ENCODE assay signal across 18 cellular contexts in the genomic region with DNA sequence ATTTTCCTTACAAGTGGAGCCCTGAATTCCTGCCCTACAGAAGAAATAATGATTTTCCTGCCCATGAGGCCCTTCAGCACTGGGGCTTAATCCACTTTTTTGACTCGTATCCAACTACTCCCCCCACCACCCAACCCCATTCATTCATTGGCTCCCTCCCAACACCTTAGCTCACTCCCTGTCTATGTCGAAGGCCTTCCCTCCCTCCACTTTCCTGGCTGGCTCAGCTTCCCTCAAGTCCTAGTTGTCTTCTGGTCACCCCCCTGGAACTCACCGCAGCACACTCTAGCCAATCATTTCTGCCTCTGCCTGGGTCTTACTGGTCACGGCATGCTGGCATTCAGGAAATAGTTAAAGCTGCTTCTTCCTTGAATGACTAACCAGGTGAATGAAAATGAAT.
A peak's percentile ranks its signal among the peaks of the same experiment; 100 is the strongest.
DNase-seq lines count a peak whose midpoint lies in the region; ATAC-seq and TF ChIP-seq lines count a peak whose summit lies in the region.
"Had no signal": no experiment of that assay in that cellular context is flagged by ENCODE, and none has a peak within 500 bp of the region (broad histone marks: within the 10 kb centered on the region; RNA-seq: fewer than 3 reads in every experiment).

No MANE protein-coding gene starts in this region.

- CTCF ChIA-PET in activated CD8-positive, alpha-beta T cell treated with anti-CD3 and anti-CD28 coated beads, Interleukin-2, amount 10 ng/mL, durations not matched to agents 7 days and 5 days (lab: Charles Lee) = interaction anchor here (0.7 to 4.9 kb wide), 2 partner anchors 645 to 1048 kb away, joined by 3 to 24 read pairs; no protein-coding TSS in a partner anchor
- CTCF ChIA-PET in activated CD8-positive, alpha-beta T cell treated with anti-CD3 and anti-CD28 coated beads for 36 hours (lab: Charles Lee) = no interaction called here

- no peak overlapping the region; the same call in 1 of the 2 replicates for H3K4me2 ChIP-seq in OCI-LY3 (ENCODE audit: low read length)

- peaks cover 15% of the 10 kb centered on the region for H3K4me1 Mint-ChIP-seq in activated CD8-positive, alpha-beta T cell treated with anti-CD3 and anti-CD28 coated beads, Interleukin-2, amount 10 ng/mL, durations not matched to agents 7 days and 5 days (ENCODE audit: low read depth)
- peaks cover 17% of the 10 kb centered on the region for H3K4me1 Mint-ChIP-seq in activated CD8-positive, alpha-beta T cell treated with anti-CD3 and anti-CD28 coated beads for 36 hours (ENCODE audit: low read depth)
- H3K4me1 Mint-ChIP-seq in stimulated activated effector memory CD8-positive, alpha-beta T cell treated with anti-CD3 and anti-CD28 coated beads, Interleukin-12 subunit alpha, Interleukin-12 subunit beta, amount 100 ng/mL, for 72 hours = peaks cover 26% of the 10 kb centered on the region

- H3K27me3 Mint-ChIP-seq in activated CD8-positive, alpha-beta T cell treated with anti-CD3 and anti-CD28 coated beads, Interleukin-2, amount 10 ng/mL, durations not matched to agents 7 days and 5 days (ENCODE audit: low read depth) = no peaks in the 10 kb centered on the region
- H3K27me3 Mint-ChIP-seq in activated CD8-positive, alpha-beta T cell treated with anti-CD3 and anti-CD28 coated beads for 36 hours = peaks cover 1% of the 10 kb centered on the region

- H2AFZ ChIP-seq in OCI-LY3 (ENCODE audit: low read depth, low read length) = peak overlapping the region; percentile 38; the same call in 1 of the 2 replicates

- no peak for ATAC-seq in activated CD8-positive, alpha-beta T cell treated with anti-CD3 and anti-CD28 coated beads, Interleukin-2, amount 10 ng/mL, durations not matched to agents 7 days and 5 days
- ATAC-seq in activated CD8-positive, alpha-beta T cell treated with anti-CD3 and anti-CD28 coated beads for 36 hours = no peak
- no peak for ATAC-seq in stimulated activated effector memory CD8-positive, alpha-beta T cell treated with anti-CD3 and anti-CD28 coated beads, Interleukin-12 subunit alpha, Interleukin-12 subunit beta, amount 100 ng/mL, for 72 hours
- ATAC-seq in GM19351 (IDR thresholded peaks at IDR 0.05; ENCODE audit: unreplicated experiment) = no peak
- ATAC-seq: naive thymus-derived CD8-positive, alpha-beta T cell had no signal

- no peaks in the 10 kb centered on the region for H3K36me3 ChIP-seq in OCI-LY3 (replicated peaks; ENCODE audit: low read depth, low read length)
- H3K36me3 ChIP-seq: esophagus muscularis mucosa had no signal

- H3K27ac ChIP-seq in OCI-LY3 (ENCODE audit: low read length) (no peak overlapping the region), epithelial cell of prostate (peak overlapping the region; percentile 30)
- H3K27ac ChIP-seq: coronary artery, esophagus muscularis mucosa had no signal

- intact Hi-C loops in activated CD8-positive, alpha-beta T cell treated with anti-CD3 and anti-CD28 coated beads for 36 hours (cut with micrococcal nuclease) = no loop called here

- H3K79me2 ChIP-seq in OCI-LY3 (ENCODE audit: low read length) = no peaks in the 10 kb centered on the region

- H3K36me3 Mint-ChIP-seq in activated CD8-positive, alpha-beta T cell treated with anti-CD3 and anti-CD28 coated beads, Interleukin-2, amount 10 ng/mL, durations not matched to agents 7 days and 5 days (ENCODE audit: low read depth) = no peaks in the 10 kb centered on the region
- no peaks in the 10 kb centered on the region for H3K36me3 Mint-ChIP-seq in activated CD8-positive, alpha-beta T cell treated with anti-CD3 and anti-CD28 coated beads for 36 hours (ENCODE audit: low read depth)
- H3K36me3 Mint-ChIP-seq in stimulated activated effector memory CD8-positive, alpha-beta T cell treated with anti-CD3 and anti-CD28 coated beads, Interleukin-12 subunit alpha, Interleukin-12 subunit beta, amount 100 ng/mL, for 72 hours = no peaks in the 10 kb centered on the region
- H3K36me3 Mint-ChIP-seq: CD8-positive, alpha-beta memory T cell; naive thymus-derived CD8-positive, alpha-beta T cell had no signal

- no peak overlapping the region for H3K4me3 ChIP-seq in OCI-LY3 (ENCODE audit: low read length)
- H3K4me3 ChIP-seq: coronary artery, esophagus muscularis mucosa had no signal

- peaks cover 11% of the 10 kb centered on the region; the same call in 1 of the 2 replicates for H3K27me3 ChIP-seq in OCI-LY3 (ENCODE audit: low read depth, low read length)
- H3K27me3 ChIP-seq: esophagus muscularis mucosa had no signal

- no peak overlapping the region for H3K9ac ChIP-seq in OCI-LY3 (ENCODE audit: low read length)

- H4K20me1 ChIP-seq in OCI-LY3 (ENCODE audit: insufficient read depth, low read length) = no peaks in the 10 kb centered on the region

- no peak overlapping the region for H3K4me3 Mint-ChIP-seq in activated CD8-positive, alpha-beta T cell treated with anti-CD3 and anti-CD28 coated beads, Interleukin-2, amount 10 ng/mL, durations not matched to agents 7 days and 5 days
- H3K4me3 Mint-ChIP-seq in activated CD8-positive, alpha-beta T cell treated with anti-CD3 and anti-CD28 coated beads for 36 hours = no peak overlapping the region
- H3K4me3 Mint-ChIP-seq in stimulated activated effector memory CD8-positive, alpha-beta T cell treated with anti-CD3 and anti-CD28 coated beads, Interleukin-12 subunit alpha, Interleukin-12 subunit beta, amount 100 ng/mL, for 72 hours = no peak overlapping the region
- H3K4me3 Mint-ChIP-seq: activated T-helper 1 cell treated with anti-CD3 and anti-CD28 coated beads, Interleukin-12 subunit alpha, Interleukin-12 subunit beta, Interleukin-2, Interleukin-4 antibody, amounts not matched to agents 30 ng/mL and 10 ng/mL and 1 ng/mL, durations not matched to agents 14 hours and 24 hours and 36 hours; CD8-positive, alpha-beta memory T cell; naive thymus-derived CD8-positive, alpha-beta T cell had no signal

- DNase-seq in activated CD8-positive, alpha-beta T cell treated with anti-CD3 and anti-CD28 coated beads, Interleukin-2, amount 10 ng/mL, durations not matched to agents 7 days and 5 days = no peak
- no peak for DNase-seq in activated CD8-positive, alpha-beta T cell treated with anti-CD3 and anti-CD28 coated beads for 36 hours
- DNase-seq in epithelial cell of prostate (ENCODE audit: low read depth, low spot score) = peak; percentile 55
- no peak for DNase-seq in stimulated activated effector memory CD8-positive, alpha-beta T cell treated with anti-CD3 and anti-CD28 coated beads, Interleukin-12 subunit alpha, Interleukin-12 subunit beta, amount 100 ng/mL, for 72 hours (ENCODE audit: low spot score in 2 of 2)
- DNase-seq in OCI-M2 (lab: John Stamatoyannopoulos, UW; ENCODE audit: unreplicated experiment) = no peak
- no peak for DNase-seq in NCI-H187 treated with DMSO at 0.1 percent for 48 hours (lab: John Stamatoyannopoulos, UW)
- DNase-seq: activated CD4-positive, alpha-beta T cell treated with anti-CD3 and anti-CD28 coated beads, Interleukin-2, amount 50 U/mL, for 1 hour; amniotic stem cell; CD8-positive, alpha-beta memory T cell; Karpas-422; naive thymus-derived CD8-positive, alpha-beta T cell; NCI-H1694; SHP77 treated with DMSO at 0.1 percent for 48 hours had no signal

- H3K9me3 Mint-ChIP-seq in activated CD8-positive, alpha-beta T cell treated with anti-CD3 and anti-CD28 coated beads, Interleukin-2, amount 10 ng/mL, durations not matched to agents 7 days and 5 days (ENCODE audit: insufficient read depth) = no peaks in the 10 kb centered on the region
- H3K9me3 Mint-ChIP-seq in activated CD8-positive, alpha-beta T cell treated with anti-CD3 and anti-CD28 coated beads for 36 hours = no peaks in the 10 kb centered on the region
- no peaks in the 10 kb centered on the region for H3K9me3 Mint-ChIP-seq in stimulated activated effector memory CD8-positive, alpha-beta T cell treated with anti-CD3 and anti-CD28 coated beads, Interleukin-12 subunit alpha, Interleukin-12 subunit beta, amount 100 ng/mL, for 72 hours
- H3K9me3 Mint-ChIP-seq: activated T-helper 1 cell treated with anti-CD3 and anti-CD28 coated beads, Interleukin-12 subunit alpha, Interleukin-12 subunit beta, Interleukin-2, Interleukin-4 antibody, amounts not matched to agents 30 ng/mL and 10 ng/mL and 1 ng/mL, durations not matched to agents 14 hours and 24 hours and 36 hours; CD8-positive, alpha-beta memory T cell; naive thymus-derived CD8-positive, alpha-beta T cell had no signal

- POLR2A ChIA-PET in activated CD8-positive, alpha-beta T cell treated with anti-CD3 and anti-CD28 coated beads, Interleukin-2, amount 10 ng/mL, durations not matched to agents 7 days and 5 days (lab: Charles Lee) = no interaction called here
- POLR2A ChIA-PET in activated CD8-positive, alpha-beta T cell treated with anti-CD3 and anti-CD28 coated beads for 36 hours (lab: Charles Lee) = no interaction called here

- peaks cover 19% of the 10 kb centered on the region for H3K4me1 ChIP-seq in OCI-LY3 (ENCODE audit: low read length)

- H3K27ac Mint-ChIP-seq in activated CD8-positive, alpha-beta T cell treated with anti-CD3 and anti-CD28 coated beads, Interleukin-2, amount 10 ng/mL, durations not matched to agents 7 days and 5 days = peak overlapping the region; percentile 68
- H3K27ac Mint-ChIP-seq in activated CD8-positive, alpha-beta T cell treated with anti-CD3 and anti-CD28 coated beads for 36 hours = no peak overlapping the region
- peak overlapping the region; percentile 9 for H3K27ac Mint-ChIP-seq in stimulated activated effector memory CD8-positive, alpha-beta T cell treated with anti-CD3 and anti-CD28 coated beads, Interleukin-12 subunit alpha, Interleukin-12 subunit beta, amount 100 ng/mL, for 72 hours
- H3K27ac Mint-ChIP-seq: activated T-helper 1 cell treated with anti-CD3 and anti-CD28 coated beads, Interleukin-12 subunit alpha, Interleukin-12 subunit beta, Interleukin-2, Interleukin-4 antibody, amounts not matched to agents 30 ng/mL and 10 ng/mL and 1 ng/mL, durations not matched to agents 14 hours and 24 hours and 36 hours; naive thymus-derived CD8-positive, alpha-beta T cell had no signal

- TF ChIP-seq CTCF in activated CD8-positive, alpha-beta T cell treated with anti-CD3 and anti-CD28 coated beads for 36 hours (IDR thresholded peaks at IDR 0.05) = no peak
- TF ChIP-seq CTCF in OCI-LY3 (IDR thresholded peaks at IDR 0.05; ENCODE audit: low read depth, low read length) = no peak

- H3K9me3 ChIP-seq in OCI-LY3 (ENCODE audit: insufficient read depth, low read length) = no peaks in the 10 kb centered on the region
- H3K9me3 ChIP-seq: esophagus muscularis mucosa had no signal
